9 cellular contexts compared by ENCODE assay signal in genomic region chr5:36073595-36074216, GRCh38. TPM values are rescaled to one million over a fixed set of nuclear protein-coding genes. Genes with fewer than 3 reads are reported as not detected.
A peak's percentile ranks its signal among the peaks of the same experiment; 100 is the strongest.
DNase-seq lines count a peak whose midpoint lies in the region; ATAC-seq, FAIRE-seq and TF ChIP-seq lines count a peak whose summit lies in the region.
"Had no signal": no experiment of that assay in that cellular context is flagged by ENCODE, and none has a peak within 500 bp of the region (broad histone marks: within the 10 kb centered on the region; RNA-seq: fewer than 3 reads in every experiment).

No MANE protein-coding gene starts in this region.

- H3K9me3 Mint-ChIP-seq in activated T-cell treated with anti-CD3 and anti-CD28 coated beads, Interleukin-2, amount 50 U/mL, for 24 hours: no peaks in the 10 kb centered on the region
- H3K9me3 Mint-ChIP-seq: stimulated activated naive CD8-positive, alpha-beta T cell treated with anti-CD3 and anti-CD28 coated beads, Interleukin-15, Interleukin-2, amounts not matched to agents 100 ng/mL and 50 ng/mL, for 24 hours had no signal

- no peak for FAIRE-seq in D721Med (lab: Jason Lieb, UNC)

- DNase-seq in D721Med (ENCODE audit: insufficient read length, low spot score) (no peak), NCI-H510A (lab: John Stamatoyannopoulos, UW) (peak; percentile 1), fibroblast of the aortic adventitia (ENCODE audit: low read depth) (peak; percentile 7), activated T-cell treated with anti-CD3 and anti-CD28 coated beads for 4 hours (no peak)
- DNase-seq in stimulated activated CD4-positive, alpha-beta T cell treated with anti-CD3 and anti-CD28 coated beads, Interleukin-2, amount 100 ng/mL, for 48 hours: no peak
- DNase-seq in activated T-cell treated with anti-CD3 and anti-CD28 coated beads, Interleukin-2, amount 50 U/mL, for 24 hours: no peak

- no peak overlapping the region for H3K4me3 Mint-ChIP-seq in activated T-cell treated with anti-CD3 and anti-CD28 coated beads, Interleukin-2, amount 50 U/mL, for 24 hours
- H3K4me3 Mint-ChIP-seq: stimulated activated naive CD8-positive, alpha-beta T cell treated with anti-CD3 and anti-CD28 coated beads, Interleukin-15, Interleukin-2, amounts not matched to agents 100 ng/mL and 50 ng/mL, for 24 hours had no signal

- ATAC-seq in GM19035 (IDR thresholded peaks at IDR 0.05; ENCODE audit: unreplicated experiment): peak; percentile 83
- peak; percentile 88 for ATAC-seq in HG03097 (IDR thresholded peaks at IDR 0.05; ENCODE audit: low FRiP score, unreplicated experiment)

- no peaks in the 10 kb centered on the region for H3K36me3 Mint-ChIP-seq in activated T-cell treated with anti-CD3 and anti-CD28 coated beads, Interleukin-2, amount 50 U/mL, for 24 hours (ENCODE audit: low read depth)

- H3K4me3 ChIP-seq in fibroblast of the aortic adventitia (ENCODE audit: low read depth, low read length): no peak overlapping the region

- H3K4me1 Mint-ChIP-seq in activated T-cell treated with anti-CD3 and anti-CD28 coated beads, Interleukin-2, amount 50 U/mL, for 24 hours (ENCODE audit: low read depth): peaks cover 6% of the 10 kb centered on the region

- TF ChIP-seq CTCF in D721Med (IDR thresholded peaks at IDR 0.05; ENCODE audit: insufficient read depth, missing control alignments) (peak; percentile 11), fibroblast of the aortic adventitia (IDR thresholded peaks at IDR 0.05; ENCODE audit: insufficient read depth, low read length) (no peak)

- H3K27me3 Mint-ChIP-seq in activated T-cell treated with anti-CD3 and anti-CD28 coated beads, Interleukin-2, amount 50 U/mL, for 24 hours: peaks cover 4% of the 10 kb centered on the region

- H3K27ac Mint-ChIP-seq in activated T-cell treated with anti-CD3 and anti-CD28 coated beads, Interleukin-2, amount 50 U/mL, for 24 hours: no peak overlapping the region
- H3K27ac Mint-ChIP-seq: stimulated activated naive CD8-positive, alpha-beta T cell treated with anti-CD3 and anti-CD28 coated beads, Interleukin-15, Interleukin-2, amounts not matched to agents 100 ng/mL and 50 ng/mL, for 24 hours had no signal

RNA-seq across cellular contexts. Expression of gene UGT3A2, which starts 7.0 kb away (rescaled TPM):
- total RNA-seq in fibroblast of the aortic adventitia (ENCODE audit: low replicate concordance): not detected in 2 replicates

Comparison
In these comparisons a context has a peak if more than half of its experiments do, and no peak if none do; other contexts are left out.
1. DNase-seq: peak in NCI-H510A (single experiment) and fibroblast of the aortic adventitia (single experiment); none in D721Med (single experiment), stimulated activated CD4-positive, alpha-beta T cell treated with anti-CD3 and anti-CD28 coated beads, Interleukin-2, amount 100 ng/mL, for 48 hours (0 of 2), activated T-cell treated with anti-CD3 and anti-CD28 coated beads, Interleukin-2, amount 50 U/mL, for 24 hours (single experiment) and activated T-cell treated with anti-CD3 and anti-CD28 coated beads for 4 hours (single experiment).